In genomic region chr7:139455789-139456188, GRCh38 we compare ENCODE assay signal across 29 cellular contexts. TPM values are rescaled to one million over a fixed set of nuclear protein-coding genes. Genes with fewer than 3 reads are reported as not detected.
DNase-seq lines count a peak whose midpoint lies in the region; ATAC-seq, FAIRE-seq and TF ChIP-seq lines count a peak whose summit lies in the region.
"Had no signal": no experiment of that assay in that cellular context is flagged by ENCODE, and none has a peak within 500 bp of the region (broad histone marks: within the 10 kb centered on the region; RNA-seq: fewer than 3 reads in every experiment).

No MANE protein-coding gene starts in this region.

- no peaks in the 10 kb centered on the region for H3K9me3 ChIP-seq in breast epithelium
- no peaks in the 10 kb centered on the region for H3K9me3 ChIP-seq in K562 (replicated peaks; ENCODE audit: control insufficient read depth, insufficient read depth, low read depth, low read length)
- H3K9me3 ChIP-seq: A549; BE2C; BLaER1 treated with 17β-estradiol and CSF1 and Interleukin-3, amounts not matched to agents 10 nM and 100 nM had no signal

- no peak for TF ChIP-seq CTCF in MCF 10A (IDR thresholded peaks at IDR 0.05; ENCODE audit: unreplicated experiment)
- TF ChIP-seq CTCF in breast epithelium (IDR thresholded peaks at IDR 0.05): no peak
- TF ChIP-seq CTCF in K562 (IDR thresholded peaks at IDR 0.05 in 2 of 3, conservative IDR thresholded peaks at IDR 0.05 in 1 of 3; ENCODE audit: insufficient read depth in 2 of 3, low read depth in 1 of 3, low read length in 3 of 3): no peak
- no peak for TF ChIP-seq CTCF in type B pancreatic cell (conservative IDR thresholded peaks at IDR 0.05)

- no peak for TF ChIP-seq EP300 in K562 (IDR thresholded peaks at IDR 0.05; ENCODE audit: low read length)

- no peak overlapping the region for H3K4me3 Mint-ChIP-seq in MCF 10A (ENCODE audit: unreplicated experiment)
- H3K4me3 Mint-ChIP-seq in type B pancreatic cell: no peak overlapping the region
- H3K4me3 Mint-ChIP-seq: CD14-positive monocyte; CD4-positive, alpha-beta T cell; CD8-positive, alpha-beta memory T cell; GM23338; H9 had no signal

- H3K36me3 Mint-ChIP-seq in MCF 10A (ENCODE audit: insufficient read depth, unreplicated experiment) (no peaks in the 10 kb centered on the region), type B pancreatic cell (no peaks in the 10 kb centered on the region)
- H3K36me3 Mint-ChIP-seq: CD14-positive monocyte; CD8-positive, alpha-beta memory T cell had no signal

- no peak overlapping the region for H3K9ac ChIP-seq in K562 (ENCODE audit: insufficient read depth in 1 of 2, low read depth in 2 of 2, low read length in 2 of 2)
- H3K9ac ChIP-seq: BLaER1 treated with 17β-estradiol and CSF1 and Interleukin-3, amounts not matched to agents 10 nM and 100 nM had no signal

- H3K79me2 ChIP-seq in K562 (ENCODE audit: control insufficient read depth, insufficient read depth, low read length): no peaks in the 10 kb centered on the region

- H3K9me1 ChIP-seq in K562 (ENCODE audit: control insufficient read depth, insufficient read depth, low read length): no peaks in the 10 kb centered on the region

- H3K4me1 Mint-ChIP-seq in MCF 10A (ENCODE audit: insufficient read depth, unreplicated experiment) (peaks cover 14% of the 10 kb centered on the region), type B pancreatic cell (ENCODE audit: unreplicated experiment) (peaks cover 16% of the 10 kb centered on the region)
- H3K4me1 Mint-ChIP-seq: CD14-positive monocyte; CD8-positive, alpha-beta memory T cell had no signal

- H2AFZ ChIP-seq in K562 (ENCODE audit: low read depth, low read length): no peak overlapping the region
- H2AFZ ChIP-seq: GM23338 had no signal

- no peak for DNase-seq in MCF 10A (ENCODE audit: unreplicated experiment)
- DNase-seq in breast epithelium (ENCODE audit: low spot score in 2 of 2): no peak
- peak; percentile 25 for DNase-seq in NCI-H2227 (lab: John Stamatoyannopoulos, UW; ENCODE audit: unreplicated experiment)
- no peak for DNase-seq in K562 (ENCODE audit: extremely low read depth in 1 of 4, low spot score in 3 of 4)
- DNase-seq in type B pancreatic cell (ENCODE audit: extremely low spot score, unreplicated experiment): no peak
- DNase-seq in DMS114 treated with DMSO at 0.1 percent for 48 hours (lab: John Stamatoyannopoulos, UW; ENCODE audit: unreplicated experiment): no peak
- DNase-seq in stimulated activated naive CD4-positive, alpha-beta T cell treated with Interleukin-2 at 50 U/mL for 16 hours (lab: John Stamatoyannopoulos, UW): no peak
- DNase-seq: 8988T; ACHN; AML-193; BE2C; CD4-positive, alpha-beta T cell; CD8-positive, alpha-beta memory T cell; DMS 273 treated with DMSO at 0.1 percent for 48 hours; DMS53; DMS79 treated with DMSO at 0.1 percent for 48 hours; GF-D8; H9 had no signal

- TF ChIP-seq POLR2A in breast epithelium (IDR thresholded peaks at IDR 0.05): no peak
- TF ChIP-seq POLR2A in K562 (conservative IDR thresholded peaks at IDR 0.05): no peak

- CTCF ChIA-PET in MCF 10A (lab: Yijun Ruan, JAX): no interaction called here
- CTCF ChIA-PET in K562 (lab: Yijun Ruan, JAX; ENCODE audit: low intra/inter-chr PET ratio): no interaction called here

- H3K4me3 ChIP-seq in breast epithelium (no peak overlapping the region), K562 (no peak overlapping the region)
- H3K4me3 ChIP-seq: A549; BLaER1 treated with 17β-estradiol and CSF1 and Interleukin-3, amounts not matched to agents 10 nM and 100 nM; GM23338 had no signal

- in situ Hi-C loops in K562 (cut with MboI): no loop called here

- H3K9me3 Mint-ChIP-seq in MCF 10A (ENCODE audit: unreplicated experiment) (no peaks in the 10 kb centered on the region), type B pancreatic cell (no peaks in the 10 kb centered on the region)
- H3K9me3 Mint-ChIP-seq: CD4-positive, alpha-beta T cell; CD8-positive, alpha-beta memory T cell; GM23338; H9 had no signal

- H3K27ac ChIP-seq in breast epithelium (no peak overlapping the region), K562 (ENCODE audit: extremely low read depth, low read depth, low read length) (no peak overlapping the region)
- H3K27ac ChIP-seq: A549; BLaER1 treated with 17β-estradiol and CSF1 and Interleukin-3, amounts not matched to agents 10 nM and 100 nM had no signal

- POLR2A ChIA-PET in MCF 10A (lab: Yijun Ruan, JAX) (no interaction called here), K562 (lab: Yijun Ruan, JAX) (interaction anchor here (1.0 kb wide), 1 partner anchor 9 kb away, joined by 3 read pairs; no protein-coding TSS in a partner anchor)

- no peaks in the 10 kb centered on the region for H4K20me1 ChIP-seq in K562 (replicated peaks; ENCODE audit: control insufficient read depth, insufficient read depth, low read length)
- H4K20me1 ChIP-seq: BLaER1 treated with 17β-estradiol and CSF1 and Interleukin-3, amounts not matched to agents 10 nM and 100 nM had no signal

- H3K4me1 ChIP-seq in breast epithelium (no peaks in the 10 kb centered on the region), K562 (replicated peaks in 1 of 2; ENCODE audit: control insufficient read depth in 2 of 2, insufficient read depth in 2 of 2, low read length in 2 of 2) (peaks cover 13 to 17% of the 10 kb centered on the region in 2 experiments; a peak in 4 of 5 replicates)
- H3K4me1 ChIP-seq: BLaER1 treated with 17β-estradiol and CSF1 and Interleukin-3, amounts not matched to agents 10 nM and 100 nM had no signal

- no peaks in the 10 kb centered on the region for H3K36me3 ChIP-seq in breast epithelium
- no peaks in the 10 kb centered on the region for H3K36me3 ChIP-seq in K562 (ENCODE audit: control insufficient read depth, insufficient read depth, low read length)
- H3K36me3 ChIP-seq: BE2C; BLaER1 treated with 17β-estradiol and CSF1 and Interleukin-3, amounts not matched to agents 10 nM and 100 nM had no signal

- peak overlapping the region; percentile 39 for H3K27ac Mint-ChIP-seq in MCF 10A (ENCODE audit: low read depth, unreplicated experiment)
- peak overlapping the region; percentile 61 for H3K27ac Mint-ChIP-seq in type B pancreatic cell
- H3K27ac Mint-ChIP-seq: CD14-positive monocyte; CD4-positive, alpha-beta T cell; CD8-positive, alpha-beta memory T cell; GM23338 had no signal

- H3K27me3 Mint-ChIP-seq in MCF 10A (ENCODE audit: insufficient read depth, unreplicated experiment): no peaks in the 10 kb centered on the region
- H3K27me3 Mint-ChIP-seq in type B pancreatic cell: no peaks in the 10 kb centered on the region
- H3K27me3 Mint-ChIP-seq: CD4-positive, alpha-beta T cell had no signal

- WGBS in K562 (ENCODE audit: insufficient coverage, low coverage, missing lambda C conversion rate): 32% methylated on average over 4 of the region's 4 CpGs

- no peak for TF ChIP-seq RAD21 in K562 (CRISPR knock-in tag; conservative IDR thresholded peaks at IDR 0.05 in 1 of 2, IDR thresholded peaks at IDR 0.05 in 1 of 2)

- H3K27me3 ChIP-seq in breast epithelium (no peaks in the 10 kb centered on the region), K562 (ENCODE audit: control insufficient read depth in 2 of 2, insufficient read depth in 2 of 2, low read length in 2 of 2) (peaks cover 2 to 38% of the 10 kb centered on the region in 2 experiments; a peak in 2 of 5 replicates)
- H3K27me3 ChIP-seq: BE2C; BLaER1 treated with 17β-estradiol and CSF1 and Interleukin-3, amounts not matched to agents 10 nM and 100 nM had no signal

- H3K4me2 ChIP-seq in K562 (ENCODE audit: insufficient read depth, low read length): no peak overlapping the region
- H3K4me2 ChIP-seq: A549; BLaER1 treated with 17β-estradiol and CSF1 and Interleukin-3, amounts not matched to agents 10 nM and 100 nM; GM23338 had no signal

- BruUV-seq in MCF 10A (replicated peaks; lab: Mats Ljungman, UMichigan) (no TSS peak), K562 (replicated peaks; lab: Mats Ljungman, UMichigan) (no TSS peak)

- ATAC-seq in K562 (no peak), HG02623 (IDR thresholded peaks at IDR 0.05; ENCODE audit: unreplicated experiment) (no peak)
- ATAC-seq: A549, GM23338, HCT116 had no signal

- intact Hi-C loops in MCF 10A (cut with micrococcal nuclease): no loop called here
- intact Hi-C loops in breast epithelium (cut with DNase I; ENCODE audit: low total_unique reads): no loop called here
- intact Hi-C loops in K562 (cut with micrococcal nuclease): no loop called here

- FAIRE-seq in K562 (lab: Jason Lieb, UNC): peak; percentile 42
- FAIRE-seq: A549, D721Med, GM12891, GM18507 had no signal

TF ChIP-seq in K562, 482 proteins besides CTCF, POLR2A, EP300 and RAD21 (continues in another document):
- TF ChIP-seq ZNF384 (IDR thresholded peaks at IDR 0.05; ENCODE audit: low read depth, low read length): no peak
- TF ChIP-seq ZSCAN32 (CRISPR knock-in tag; IDR thresholded peaks at IDR 0.05): no peak
- no peak for TF ChIP-seq FUS (optimal IDR thresholded peaks at IDR 0.05; ENCODE audit: low read depth, low read length)
- no peak for TF ChIP-seq NR2F6 (CRISPR knock-in tag; IDR thresholded peaks at IDR 0.05)

RNA-seq across cellular contexts. Expression of gene KLRG2, which starts 27.7 kb away (rescaled TPM):
- total RNA-seq in MCF 10A (2022) (0.19 TPM in 1 of 2 replicates, not detected in the other), breast epithelium (1 to 10 TPM in 1 of 3 donors, under 1 TPM in 2; 0.33 to 1.3 (median 0.48) TPM), K562 (2014; rRNA removed) (not detected in 2 replicates), K562 (2014; rRNA removed; fragmentation: Illumina TruSeq; extraction: Trizol) (not detected in 2 replicates), K562 (2015; rRNA removed; fragmentation: Illumina TruSeq; extraction: Trizol) (not detected in 2 replicates), K562 (2021) (not detected in 2 replicates), type B pancreatic cell (ENCODE audit: low replicate concordance) (4.7 and 14.0 TPM in 2 replicates)
- not detected in 2 replicates for total RNA-seq in K562 (2011; cell fraction: chromatin; rRNA removed; ENCODE audit: low replicate concordance)
- not detected in 2 replicates for total RNA-seq in K562 (2011; cell fraction: nucleolus; rRNA removed)
- total RNA-seq in K562 (2011; cell fraction: nucleoplasm; rRNA removed): not detected in 2 replicates
- polyA plus RNA-seq in K562 (2011; rRNA removed) (not detected in 2 replicates), K562 (2014; fragmentation: Illumina TruSeq; extraction: Trizol) (not detected in 2 replicates), K562 (2014; fragmentation: Nextera tagmentation; extraction: Ambion mirVana) (not detected), K562 (2014; rRNA removed) (not detected in 2 replicates)
- not detected in 2 replicates for polyA plus RNA-seq in K562 (2011; cell fraction: cytosol; rRNA removed)
- not detected in 2 replicates for polyA plus RNA-seq in K562 (2011; cell fraction: nucleus; rRNA removed)
- 0.04 TPM in 1 of 2 replicates, not detected in the other for polyA plus RNA-seq in K562 (2012)
- not detected in 2 replicates for polyA minus RNA-seq in K562 (2011; rRNA and poly(A)+ RNA removed)
- not detected in 2 replicates for polyA minus RNA-seq in K562 (2011; cell fraction: cytosol; rRNA and poly(A)+ RNA removed)
- polyA minus RNA-seq in K562 (2011; cell fraction: nucleus; rRNA and poly(A)+ RNA removed): not detected in 2 replicates
- total RNA-seq: CD4-positive, alpha-beta T cell; G401; H4 had no signal
- polyA plus RNA-seq: CD14-positive monocyte; CD8-positive, alpha-beta memory T cell had no signal
